In genomic region chr5:125237026-125237425, GRCh38 we compare ENCODE assay signal across 20 cellular contexts.
DNase-seq lines count a peak whose midpoint lies in the region; ATAC-seq and TF ChIP-seq lines count a peak whose summit lies in the region.
"Had no signal": no experiment of that assay in that cellular context is flagged by ENCODE, and none has a peak within 500 bp of the region (broad histone marks: within the 10 kb centered on the region; RNA-seq: fewer than 3 reads in every experiment).

No MANE protein-coding gene starts in this region.

- no peak for TF ChIP-seq CTCF in heart left ventricle (IDR thresholded peaks at IDR 0.05)

- H3K4me3 ChIP-seq in heart left ventricle (no peak overlapping the region), iPS-20b (ENCODE audit: low read length) (peak overlapping the region; percentile 35; the same call in 1 of the 2 replicates)
- H3K4me3 ChIP-seq: GM12878, PC-9 had no signal

- DNase-seq in Right ventricle myocardium superior = no peak
- no peak for DNase-seq in heart left ventricle
- peak; percentile 71 for DNase-seq in cerebellar cortex (ENCODE audit: low spot score)
- peak; percentile 39 for DNase-seq in superior temporal gyrus (ENCODE audit: extremely low spot score)
- DNase-seq in A172 (ENCODE audit: low spot score) = no peak
- no peak for DNase-seq in Kasumi-1 (lab: John Stamatoyannopoulos, UW)
- DNase-seq: Calu3; CD4-positive, alpha-beta memory T cell; DMS79; HCEC 1CT; KBM-7; NCI-H1436; NCI-H2029 treated with DMSO at 0.1 percent for 48 hours; NCI-H510A; NCI-H774; PC-9 had no signal

- H3K9me3 ChIP-seq in heart left ventricle (no peaks in the 10 kb centered on the region), iPS-20b (ENCODE audit: insufficient read depth, low read depth, low read length) (no peaks in the 10 kb centered on the region; the same call in 1 of the 2 replicates)

- H3K36me3 ChIP-seq in heart left ventricle (no peaks in the 10 kb centered on the region), iPS-20b (ENCODE audit: insufficient read depth, low read depth, low read length) (no peaks in the 10 kb centered on the region)

- H3K9ac ChIP-seq in iPS-20b (ENCODE audit: low read depth, low read length) = no peak overlapping the region; the same call in 1 of the 2 replicates

- intact Hi-C loops in Right ventricle myocardium superior (cut with DNase I) = no loop called here
- intact Hi-C loops in heart left ventricle (cut with DNase I) = no loop called here

- ATAC-seq in Right ventricle myocardium superior (ENCODE audit: poor library complexity) = peak; percentile 23
- ATAC-seq in heart left ventricle = no peak
- no peak for ATAC-seq in HG03565 (IDR thresholded peaks at IDR 0.05; ENCODE audit: unreplicated experiment)
- ATAC-seq: GM12878 had no signal

- H3K4me1 ChIP-seq in heart left ventricle (peaks cover 0 to 29% (median 1%) of the 10 kb centered on the region in 12 donors), iPS-20b (ENCODE audit: insufficient read depth, low read length) (peaks cover 27% of the 10 kb centered on the region)

- H3K27me3 ChIP-seq in heart left ventricle (no peaks in the 10 kb centered on the region), iPS-20b (ENCODE audit: insufficient read depth, low read length) (no peaks in the 10 kb centered on the region)

- TF ChIP-seq POLR2A in heart left ventricle (IDR thresholded peaks at IDR 0.05) = no peak

- 53 to 72% (median 61%) methylated on average over 2 of the region's 2 CpGs for WGBS in heart left ventricle, 4 donors

- H3K27ac ChIP-seq in heart left ventricle = no peak overlapping the region
- peak overlapping the region; percentile 63 for H3K27ac ChIP-seq in iPS-20b (ENCODE audit: low read length)
- H3K27ac ChIP-seq: 22Rv1, PC-9 had no signal

Comparison
In these comparisons a context has a peak if more than half of its experiments do, and no peak if none do; other contexts are left out.
1. DNase-seq: peak in cerebellar cortex (single experiment) and superior temporal gyrus (single experiment); none in Right ventricle myocardium superior (single experiment), heart left ventricle (0 of 5), A172 (single experiment) and Kasumi-1 (0 of 2).